In the genomic region with DNA sequence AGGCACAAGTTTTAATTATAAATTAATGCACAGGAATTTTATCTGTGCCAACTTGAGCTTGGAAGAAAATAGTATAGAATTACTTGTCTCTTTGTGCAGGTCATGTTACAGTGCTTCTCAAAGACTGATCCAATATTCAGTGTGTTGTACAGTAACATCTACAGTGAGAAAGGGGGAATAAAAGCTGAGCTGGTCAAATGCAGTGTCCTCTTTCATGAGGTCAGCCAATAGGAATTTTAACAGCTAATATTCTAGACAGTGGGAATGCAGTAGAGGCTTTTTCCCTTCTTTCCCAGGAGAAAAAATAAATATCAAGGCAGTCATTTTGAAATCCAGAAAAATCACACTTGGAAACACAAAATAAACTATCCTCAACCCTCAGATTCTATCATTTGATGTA, we compare ENCODE assay signal across 1 cellular context.
A peak's percentile ranks its signal among the peaks of the same experiment; 100 is the strongest.
TF ChIP-seq lines count a peak whose summit lies in the region.

No MANE protein-coding gene starts in this region.

TF ChIP-seq in IMR-90, 13 proteins besides CTCF, POLR2A, EP300 and RAD21:
- no peak for TF ChIP-seq USF2 (IDR thresholded peaks at IDR 0.05; ENCODE audit: low read depth, low read length)
- no peak for TF ChIP-seq SMC3 (IDR thresholded peaks at IDR 0.05; ENCODE audit: low read depth, low read length)
- TF ChIP-seq RCOR1 (IDR thresholded peaks at IDR 0.05; ENCODE audit: insufficient replicate concordance, low read length) = no peak
- TF ChIP-seq MAFK (IDR thresholded peaks at IDR 0.05; ENCODE audit: low read depth, low read length) = peak; percentile 86
- TF ChIP-seq FOS (IDR thresholded peaks at IDR 0.05; ENCODE audit: low read depth, low read length) = no peak
- TF ChIP-seq NFE2L2 (IDR thresholded peaks at IDR 0.05; ENCODE audit: low read depth, low read length) = no peak
